In the genomic region with DNA sequence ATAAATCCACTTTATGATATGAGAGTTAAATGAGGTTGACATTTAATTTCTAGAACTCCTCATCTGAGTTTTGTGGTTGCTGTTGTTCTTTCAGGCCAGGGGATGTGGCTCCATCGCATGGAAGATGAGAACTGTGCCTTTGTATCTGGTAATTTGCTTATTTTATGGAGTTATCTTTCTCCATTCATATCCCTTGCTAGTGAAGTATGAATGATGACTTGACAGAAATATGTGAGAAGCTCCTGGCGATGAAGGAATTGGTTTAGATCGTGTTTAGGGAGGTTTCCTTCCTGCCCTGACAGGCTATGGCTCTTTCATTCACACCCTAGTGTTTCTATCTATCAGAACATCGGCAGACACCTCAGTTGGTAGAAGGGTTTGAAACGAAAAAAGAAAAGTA, we compare ENCODE assay signal across 24 cellular contexts.
DNase-seq lines count a peak whose midpoint lies in the region; ATAC-seq lines count a peak whose summit lies in the region.
"Had no signal": no experiment of that assay in that cellular context is flagged by ENCODE, and none has a peak within 500 bp of the region (broad histone marks: within the 10 kb centered on the region; RNA-seq: fewer than 3 reads in every experiment).

No MANE protein-coding gene starts in this region.

- DNase-seq in activated naive CD4-positive, alpha-beta T cell (lab: John Stamatoyannopoulos, UW), result no peak
- peak; percentile 45 for DNase-seq in NCI-H226
- DNase-seq in activated naive CD8-positive, alpha-beta T cell treated with anti-CD3 and anti-CD28 coated beads, Interleukin-2, amount 10 ng/mL, durations not matched to agents 7 days and 5 days, result no peak
- DNase-seq in natural killer cell treated with Interleukin-12 subunit alpha and Interleukin-12 subunit beta and Interleukin-15 and Interleukin-18, amount 100 ng/mL, for 72 hours (ENCODE audit: low spot score), result no peak
- no peak for DNase-seq in NCI-H1105 treated with DMSO at 0.1 percent for 48 hours (lab: John Stamatoyannopoulos, UW)
- DNase-seq in activated CD8-positive, alpha-beta memory T cell treated with anti-CD3 and anti-CD28 coated beads, Interleukin-2, amount 10 ng/mL, durations not matched to agents 7 days and 5 days, result no peak
- DNase-seq: activated CD4-positive, CD25-positive, alpha-beta regulatory T cell; activated T-cell treated with anti-CD3 and anti-CD28 coated beads, Interleukin-2, amount 50 U/mL, for 48 hours; effector CD4-positive, alpha-beta T cell; erythroblast; MG63; NCI-H1417; NCI-H2081; ovary; stimulated activated CD4-positive, alpha-beta T cell treated with anti-CD3 and anti-CD28 coated beads, Interleukin-2, amount 100 ng/mL, for 48 hours; T-helper 9 cell; testis had no signal

- peaks cover 65% of the 10 kb centered on the region for H3K4me1 Mint-ChIP-seq in activated naive CD4-positive, alpha-beta T cell treated with anti-CD3 and anti-CD28 coated beads, Interleukin-2, amount 50 U/mL, for 24 hours
- H3K4me1 Mint-ChIP-seq in activated naive CD8-positive, alpha-beta T cell treated with anti-CD3 and anti-CD28 coated beads, Interleukin-2, amount 10 ng/mL, durations not matched to agents 7 days and 5 days, result peaks cover 34% of the 10 kb centered on the region
- peaks cover 58 to 62% of the 10 kb centered on the region in 2 donors for H3K4me1 Mint-ChIP-seq in natural killer cell treated with Interleukin-12 subunit alpha and Interleukin-12 subunit beta and Interleukin-15 and Interleukin-18, amount 100 ng/mL, for 72 hours (ENCODE audit: low read depth in 2 of 2)
- peaks cover 36% of the 10 kb centered on the region for H3K4me1 Mint-ChIP-seq in activated CD8-positive, alpha-beta memory T cell treated with anti-CD3 and anti-CD28 coated beads, Interleukin-2, amount 10 ng/mL, durations not matched to agents 7 days and 5 days

- no peaks in the 10 kb centered on the region for H3K9me3 Mint-ChIP-seq in activated naive CD4-positive, alpha-beta T cell treated with anti-CD3 and anti-CD28 coated beads, Interleukin-2, amount 50 U/mL, for 24 hours
- H3K9me3 Mint-ChIP-seq in activated naive CD8-positive, alpha-beta T cell treated with anti-CD3 and anti-CD28 coated beads, Interleukin-2, amount 10 ng/mL, durations not matched to agents 7 days and 5 days, result no peaks in the 10 kb centered on the region
- H3K9me3 Mint-ChIP-seq in natural killer cell treated with Interleukin-12 subunit alpha and Interleukin-12 subunit beta and Interleukin-15 and Interleukin-18, amount 100 ng/mL, for 72 hours, result no peaks in the 10 kb centered on the region
- no peaks in the 10 kb centered on the region for H3K9me3 Mint-ChIP-seq in activated CD8-positive, alpha-beta memory T cell treated with anti-CD3 and anti-CD28 coated beads, Interleukin-2, amount 10 ng/mL, durations not matched to agents 7 days and 5 days (ENCODE audit: low read depth)
- H3K9me3 Mint-ChIP-seq: IgD-negative memory B cell; nephron; stimulated activated memory B cell treated with anti-CD40 and anti-IgM and Interleukin-4, amounts not matched to agents 10 μg/mL and 1 μg/mL and 100 μg/mL, for 72 hours had no signal

- H3K27ac Mint-ChIP-seq in activated naive CD4-positive, alpha-beta T cell treated with anti-CD3 and anti-CD28 coated beads, Interleukin-2, amount 50 U/mL, for 24 hours, result peak overlapping the region; percentile 76
- no peak overlapping the region for H3K27ac Mint-ChIP-seq in activated naive CD8-positive, alpha-beta T cell treated with anti-CD3 and anti-CD28 coated beads, Interleukin-2, amount 10 ng/mL, durations not matched to agents 7 days and 5 days
- H3K27ac Mint-ChIP-seq in natural killer cell treated with Interleukin-12 subunit alpha and Interleukin-12 subunit beta and Interleukin-15 and Interleukin-18, amount 100 ng/mL, for 72 hours, result peak overlapping the region; percentile 76 to 79
- H3K27ac Mint-ChIP-seq in activated CD8-positive, alpha-beta memory T cell treated with anti-CD3 and anti-CD28 coated beads, Interleukin-2, amount 10 ng/mL, durations not matched to agents 7 days and 5 days, result no peak overlapping the region
- H3K27ac Mint-ChIP-seq: activated naive CD8-positive, alpha-beta T cell; stimulated activated memory B cell treated with anti-CD40 and anti-IgM and Interleukin-4, amounts not matched to agents 10 μg/mL and 1 μg/mL and 100 μg/mL, for 72 hours had no signal

- H3K27me3 Mint-ChIP-seq in activated naive CD4-positive, alpha-beta T cell treated with anti-CD3 and anti-CD28 coated beads, Interleukin-2, amount 50 U/mL, for 24 hours, result no peaks in the 10 kb centered on the region
- no peaks in the 10 kb centered on the region for H3K27me3 Mint-ChIP-seq in activated naive CD8-positive, alpha-beta T cell treated with anti-CD3 and anti-CD28 coated beads, Interleukin-2, amount 10 ng/mL, durations not matched to agents 7 days and 5 days
- no peaks in the 10 kb centered on the region for H3K27me3 Mint-ChIP-seq in natural killer cell treated with Interleukin-12 subunit alpha and Interleukin-12 subunit beta and Interleukin-15 and Interleukin-18, amount 100 ng/mL, for 72 hours
- H3K27me3 Mint-ChIP-seq in activated CD8-positive, alpha-beta memory T cell treated with anti-CD3 and anti-CD28 coated beads, Interleukin-2, amount 10 ng/mL, durations not matched to agents 7 days and 5 days, result no peaks in the 10 kb centered on the region
- H3K27me3 Mint-ChIP-seq: activated naive CD8-positive, alpha-beta T cell; IgD-negative memory B cell; stimulated activated memory B cell treated with anti-CD40 and anti-IgM and Interleukin-4, amounts not matched to agents 10 μg/mL and 1 μg/mL and 100 μg/mL, for 72 hours had no signal

- CTCF ChIA-PET in activated CD8-positive, alpha-beta memory T cell treated with anti-CD3 and anti-CD28 coated beads, Interleukin-2, amount 10 ng/mL, durations not matched to agents 7 days and 5 days (lab: Charles Lee), result interaction anchor here (0.7 to 1.5 kb wide), 2 partner anchors 36 to 439 kb away, joined by 3 to 4 read pairs; no protein-coding TSS in a partner anchor

- POLR2A ChIA-PET in activated naive CD8-positive, alpha-beta T cell treated with anti-CD3 and anti-CD28 coated beads, Interleukin-2, amount 10 ng/mL, durations not matched to agents 7 days and 5 days (lab: Charles Lee), result no interaction called here

- peak overlapping the region; percentile 49 for H3K4me3 Mint-ChIP-seq in activated naive CD4-positive, alpha-beta T cell treated with anti-CD3 and anti-CD28 coated beads, Interleukin-2, amount 50 U/mL, for 24 hours
- peak overlapping the region; percentile 27 for H3K4me3 Mint-ChIP-seq in activated naive CD8-positive, alpha-beta T cell treated with anti-CD3 and anti-CD28 coated beads, Interleukin-2, amount 10 ng/mL, durations not matched to agents 7 days and 5 days
- peak overlapping the region; percentile 71 for H3K4me3 Mint-ChIP-seq in natural killer cell treated with Interleukin-12 subunit alpha and Interleukin-12 subunit beta and Interleukin-15 and Interleukin-18, amount 100 ng/mL, for 72 hours
- H3K4me3 Mint-ChIP-seq in activated CD8-positive, alpha-beta memory T cell treated with anti-CD3 and anti-CD28 coated beads, Interleukin-2, amount 10 ng/mL, durations not matched to agents 7 days and 5 days, result no peak overlapping the region
- H3K4me3 Mint-ChIP-seq: activated naive CD8-positive, alpha-beta T cell; IgD-negative memory B cell; nephron; stimulated activated memory B cell treated with anti-CD40 and anti-IgM and Interleukin-4, amounts not matched to agents 10 μg/mL and 1 μg/mL and 100 μg/mL, for 72 hours had no signal

- H3K36me3 Mint-ChIP-seq in activated naive CD4-positive, alpha-beta T cell treated with anti-CD3 and anti-CD28 coated beads, Interleukin-2, amount 50 U/mL, for 24 hours, result no peaks in the 10 kb centered on the region
- H3K36me3 Mint-ChIP-seq in activated naive CD8-positive, alpha-beta T cell treated with anti-CD3 and anti-CD28 coated beads, Interleukin-2, amount 10 ng/mL, durations not matched to agents 7 days and 5 days, result no peaks in the 10 kb centered on the region
- H3K36me3 Mint-ChIP-seq in natural killer cell treated with Interleukin-12 subunit alpha and Interleukin-12 subunit beta and Interleukin-15 and Interleukin-18, amount 100 ng/mL, for 72 hours, result no peaks in the 10 kb centered on the region
- no peaks in the 10 kb centered on the region for H3K36me3 Mint-ChIP-seq in activated CD8-positive, alpha-beta memory T cell treated with anti-CD3 and anti-CD28 coated beads, Interleukin-2, amount 10 ng/mL, durations not matched to agents 7 days and 5 days
- H3K36me3 Mint-ChIP-seq: activated naive CD8-positive, alpha-beta T cell; IgD-negative memory B cell; stimulated activated memory B cell treated with anti-CD40 and anti-IgM and Interleukin-4, amounts not matched to agents 10 μg/mL and 1 μg/mL and 100 μg/mL, for 72 hours had no signal

- no peak for ATAC-seq in activated naive CD8-positive, alpha-beta T cell treated with anti-CD3 and anti-CD28 coated beads, Interleukin-2, amount 10 ng/mL, durations not matched to agents 7 days and 5 days (ENCODE audit: low read depth)
- peak in 1 of 2 donors; percentile 11 for ATAC-seq in natural killer cell treated with Interleukin-12 subunit alpha and Interleukin-12 subunit beta and Interleukin-15 and Interleukin-18, amount 100 ng/mL, for 72 hours
- ATAC-seq in activated CD8-positive, alpha-beta memory T cell treated with anti-CD3 and anti-CD28 coated beads, Interleukin-2, amount 10 ng/mL, durations not matched to agents 7 days and 5 days, result no peak
- no peak for ATAC-seq in HG03378 (IDR thresholded peaks at IDR 0.05; ENCODE audit: unreplicated experiment)
- ATAC-seq: left lobe of liver; stimulated activated memory B cell treated with anti-CD40 and anti-IgM and Interleukin-4, amounts not matched to agents 10 μg/mL and 1 μg/mL and 100 μg/mL, for 72 hours had no signal

Comparison
In these comparisons a context has a peak if more than half of its experiments do, and no peak if none do; other contexts are left out.
1. H3K27ac Mint-ChIP-seq: peak in activated naive CD4-positive, alpha-beta T cell treated with anti-CD3 and anti-CD28 coated beads, Interleukin-2, amount 50 U/mL, for 24 hours (single experiment) and natural killer cell treated with Interleukin-12 subunit alpha and Interleukin-12 subunit beta and Interleukin-15 and Interleukin-18, amount 100 ng/mL, for 72 hours (2 of 2); none in activated naive CD8-positive, alpha-beta T cell treated with anti-CD3 and anti-CD28 coated beads, Interleukin-2, amount 10 ng/mL, durations not matched to agents 7 days and 5 days (single experiment) and activated CD8-positive, alpha-beta memory T cell treated with anti-CD3 and anti-CD28 coated beads, Interleukin-2, amount 10 ng/mL, durations not matched to agents 7 days and 5 days (single experiment).